ENCODE assay signal across 1 cellular context in the genomic region with DNA sequence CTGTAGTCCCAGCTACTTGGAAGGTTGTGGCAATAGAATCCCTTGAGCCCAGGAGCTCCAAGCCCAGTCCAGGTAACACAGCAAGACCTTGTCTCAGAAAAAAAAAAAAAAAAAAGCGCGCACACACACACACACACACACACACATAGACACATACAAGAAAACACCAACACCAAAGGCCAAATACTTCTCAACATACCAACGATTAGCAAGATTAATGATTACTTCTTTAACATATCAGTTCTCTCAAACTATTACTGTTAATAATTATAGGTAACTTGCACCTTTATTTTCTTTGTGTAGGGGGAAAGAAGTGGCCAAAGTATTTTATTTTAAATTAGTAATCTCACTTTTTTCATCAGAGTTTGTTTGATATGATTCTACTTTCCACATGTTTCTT.
TF ChIP-seq lines count a peak whose summit lies in the region.

No MANE protein-coding gene starts in this region.

TF ChIP-seq in H1, 55 proteins besides CTCF, POLR2A, EP300 and RAD21:
- TF ChIP-seq, protein P1, sequence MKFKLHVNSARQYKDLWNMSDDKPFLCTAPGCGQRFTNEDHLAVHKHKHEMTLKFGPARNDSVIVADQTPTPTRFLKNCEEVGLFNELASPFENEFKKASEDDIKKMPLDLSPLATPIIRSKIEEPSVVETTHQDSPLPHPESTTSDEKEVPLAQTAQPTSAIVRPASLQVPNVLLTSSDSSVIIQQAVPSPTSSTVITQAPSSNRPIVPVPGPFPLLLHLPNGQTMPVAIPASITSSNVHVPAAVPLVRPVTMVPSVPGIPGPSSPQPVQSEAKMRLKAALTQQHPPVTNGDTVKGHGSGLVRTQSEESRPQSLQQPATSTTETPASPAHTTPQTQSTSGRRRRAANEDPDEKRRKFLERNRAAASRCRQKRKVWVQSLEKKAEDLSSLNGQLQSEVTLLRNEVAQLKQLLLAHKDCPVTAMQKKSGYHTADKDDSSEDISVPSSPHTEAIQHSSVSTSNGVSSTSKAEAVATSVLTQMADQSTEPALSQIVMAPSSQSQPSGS (IDR thresholded peaks at IDR 0.05; ENCODE audit: low read length): no peak
- TF ChIP-seq FOSL1 (IDR thresholded peaks at IDR 0.05; ENCODE audit: insufficient read depth, low read depth, low read length) (no peak), SP2 (IDR thresholded peaks at IDR 0.05; ENCODE audit: low read length) (no peak), HDAC6 (IDR thresholded peaks at IDR 0.05; ENCODE audit: low read depth, low read length) (no peak), BRCA1 (IDR thresholded peaks at IDR 0.05; ENCODE audit: low read depth, low read length) (no peak), POLR2AphosphoS5 (IDR thresholded peaks at IDR 0.05; ENCODE audit: low read depth, low read length) (no peak), NANOG (IDR thresholded peaks at IDR 0.05; ENCODE audit: insufficient read depth, low read depth, low read length, poor library complexity, severe bottlenecking) (no peak), RXRA (IDR thresholded peaks at IDR 0.05; ENCODE audit: insufficient read depth, low read depth, low read length) (no peak), BCL11A (IDR thresholded peaks at IDR 0.05; ENCODE audit: low read depth in 2 of 2, low read length in 2 of 2) (no peak), TAF1 (IDR thresholded peaks at IDR 0.05; ENCODE audit: low read depth, low read length) (no peak), RNF2 (IDR thresholded peaks at IDR 0.05; ENCODE audit: borderline replicate concordance, low read depth, low read length, missing control alignments, poor library complexity, severe bottlenecking) (no peak), ZNF274 (IDR thresholded peaks at IDR 0.05; ENCODE audit: borderline replicate concordance, extremely low read depth, low read length) (no peak), SIN3A (conservative IDR thresholded peaks at IDR 0.05 in 1 of 2, IDR thresholded peaks at IDR 0.05 in 1 of 2; ENCODE audit: low read depth in 1 of 2, low read length in 2 of 2) (no peak), NRF1 (IDR thresholded peaks at IDR 0.05; ENCODE audit: low read depth, low read length) (no peak), KDM4A (IDR thresholded peaks at IDR 0.05; ENCODE audit: low read depth, low read length, severe bottlenecking) (no peak), TEAD4 (IDR thresholded peaks at IDR 0.05; ENCODE audit: low read depth, low read length) (no peak), CREB1 (IDR thresholded peaks at IDR 0.05) (no peak)
- TF ChIP-seq, protein P2, sequence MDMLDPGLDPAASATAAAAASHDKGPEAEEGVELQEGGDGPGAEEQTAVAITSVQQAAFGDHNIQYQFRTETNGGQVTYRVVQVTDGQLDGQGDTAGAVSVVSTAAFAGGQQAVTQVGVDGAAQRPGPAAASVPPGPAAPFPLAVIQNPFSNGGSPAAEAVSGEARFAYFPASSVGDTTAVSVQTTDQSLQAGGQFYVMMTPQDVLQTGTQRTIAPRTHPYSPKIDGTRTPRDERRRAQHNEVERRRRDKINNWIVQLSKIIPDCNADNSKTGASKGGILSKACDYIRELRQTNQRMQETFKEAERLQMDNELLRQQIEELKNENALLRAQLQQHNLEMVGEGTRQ (IDR thresholded peaks at IDR 0.05; ENCODE audit: low read length): no peak
- TF ChIP-seq, protein P3, sequence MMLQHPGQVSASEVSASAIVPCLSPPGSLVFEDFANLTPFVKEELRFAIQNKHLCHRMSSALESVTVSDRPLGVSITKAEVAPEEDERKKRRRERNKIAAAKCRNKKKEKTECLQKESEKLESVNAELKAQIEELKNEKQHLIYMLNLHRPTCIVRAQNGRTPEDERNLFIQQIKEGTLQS (IDR thresholded peaks at IDR 0.05; ENCODE audit: insufficient read depth, low read depth, low read length): no peak
